In genomic region chr2:148221166-148221565, GRCh38 we compare ENCODE assay signal across 22 cellular contexts.
"Had no signal": no experiment of that assay in that cellular context is flagged by ENCODE, and none has a peak within 500 bp of the region (broad histone marks: within the 10 kb centered on the region; RNA-seq: fewer than 3 reads in every experiment).

No MANE protein-coding gene starts in this region.

- ATAC-seq: esophagus mucosa; gastroesophageal sphincter; left ventricle myocardium superior; lower lobe of right lung; naive thymus-derived CD8-positive, alpha-beta T cell; sciatic nerve; stimulated activated effector memory CD8-positive, alpha-beta T cell treated with anti-CD3 and anti-CD28 coated beads, Interleukin-12 subunit alpha, Interleukin-12 subunit beta, amount 100 ng/mL, for 72 hours had no signal

- DNase-seq: colonic mucosa; effector CD8-positive, alpha-beta T cell; endodermal cell; foreskin fibroblast; hypothalamus; left ventricle myocardium superior; lower lobe of right lung; naive thymus-derived CD8-positive, alpha-beta T cell; nephron progenitor cell; nucleus accumbens; stimulated activated CD4-positive, alpha-beta T cell treated with anti-CD3 and anti-CD28 coated beads, Interleukin-12 subunit alpha, Interleukin-12 subunit beta, amount 100 ng/mL, for 4 hours; stimulated activated CD4-positive, alpha-beta T cell treated with anti-CD3 and anti-CD28 coated beads, Interleukin-1b, Interleukin-23, amount 100 ng/mL, for 48 hours; stimulated activated CD4-positive, alpha-beta T cell treated with anti-CD3 and anti-CD28 coated beads, Interleukin-4, amount 100 ng/mL, for 24 hours; stimulated activated naive CD4-positive, alpha-beta T cell treated with Interleukin-2 at 50 U/mL for 16 hours; stomach; thyroid gland; trophoblast cell had no signal

- FAIRE-seq: keratinocyte had no signal
